19 cellular contexts compared by ENCODE assay signal in the genomic region with DNA sequence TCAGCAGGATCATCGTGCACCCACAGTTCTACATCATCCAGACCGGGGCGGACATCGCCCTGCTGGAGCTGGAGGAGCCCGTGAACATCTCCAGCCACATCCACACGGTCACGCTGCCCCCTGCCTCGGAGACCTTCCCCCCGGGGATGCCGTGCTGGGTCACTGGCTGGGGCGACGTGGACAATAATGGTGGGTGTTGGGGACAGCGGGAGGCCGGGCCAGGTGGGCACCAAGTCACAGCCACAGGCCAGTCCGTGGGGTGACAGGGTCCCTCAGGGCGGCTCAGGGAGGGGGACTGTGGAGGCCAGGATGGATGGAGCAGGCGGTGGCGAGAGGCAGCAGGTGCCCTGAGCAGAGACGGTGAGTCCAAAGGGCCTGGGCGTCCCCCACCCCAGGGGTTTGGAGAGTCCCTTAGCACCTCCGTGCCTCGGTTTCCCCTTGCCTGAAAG. TPM values are rescaled to one million over a fixed set of nuclear protein-coding genes. Genes with fewer than 3 reads are reported as not detected.
"Had no signal": no experiment of that assay in that cellular context is flagged by ENCODE, and none has a peak within 500 bp of the region (broad histone marks: within the 10 kb centered on the region; RNA-seq: fewer than 3 reads in every experiment).

No MANE protein-coding gene starts in this region.

- H3K27ac Mint-ChIP-seq: dendritic cell treated with granulocyte-macrophage colony-stimulating factor and Interleukin-4, amounts not matched to agents 40 ng/mL and 50 ng/mL, for 4 days; effector memory CD8-positive, alpha-beta T cell; memory B cell; mesothelial cell of epicardium; nephron had no signal

- H3K9me3 Mint-ChIP-seq: dendritic cell treated with granulocyte-macrophage colony-stimulating factor and Interleukin-4, amounts not matched to agents 40 ng/mL and 50 ng/mL, for 4 days; effector memory CD8-positive, alpha-beta T cell; memory B cell; mesothelial cell of epicardium; nephron had no signal

- H3K4me3 Mint-ChIP-seq: dendritic cell treated with granulocyte-macrophage colony-stimulating factor and Interleukin-4, amounts not matched to agents 40 ng/mL and 50 ng/mL, for 4 days; effector memory CD8-positive, alpha-beta T cell; memory B cell; mesothelial cell of epicardium; nephron had no signal

- DNase-seq: effector memory CD8-positive, alpha-beta T cell; gastrocnemius medialis; heart right ventricle; hypothalamus; islet precursor cell; small intestine; stimulated activated CD4-positive, alpha-beta T cell treated with anti-CD3 and anti-CD28 coated beads, Interleukin-12 subunit alpha, Interleukin-12 subunit beta, amount 100 ng/mL, for 4 hours; stimulated activated naive CD4-positive, alpha-beta T cell treated with Interleukin-2 at 50 U/mL for 16 hours; thyroid gland; uterus had no signal

- H3K4me1 Mint-ChIP-seq: memory B cell, nephron had no signal

- ATAC-seq: effector memory CD8-positive, alpha-beta T cell; gastrocnemius medialis; left lobe of liver had no signal

- H3K36me3 Mint-ChIP-seq: memory B cell, mesothelial cell of epicardium had no signal

RNA-seq across cellular contexts. Expression of a gene that starts 1.0 kb away (rescaled TPM):
- total RNA-seq: fibroblast of villous mesenchyme, left lobe of liver, mesothelial cell of epicardium, myocyte, osteocyte, pulmonary artery endothelial cell had no signal

RNA-seq across cellular contexts. Expression of a gene that starts 16.4 kb away (rescaled TPM):
- total RNA-seq: fibroblast of villous mesenchyme, mesothelial cell of epicardium, myocyte, osteocyte, pulmonary artery endothelial cell had no signal

RNA-seq across cellular contexts. Expression of a gene that starts 26.9 kb away (rescaled TPM):
- total RNA-seq: fibroblast of villous mesenchyme, mesothelial cell of epicardium, myocyte, osteocyte, pulmonary artery endothelial cell had no signal

RNA-seq across cellular contexts. Expression of a gene that starts 31.8 kb away (rescaled TPM):
- total RNA-seq: fibroblast of villous mesenchyme, mesothelial cell of epicardium, myocyte, osteocyte, pulmonary artery endothelial cell, thyroid gland had no signal
